ENCODE assay signal across 1 cellular context in genomic region chr9:97555164-97555563, GRCh38.
TF ChIP-seq lines count a peak whose summit lies in the region.

No MANE protein-coding gene starts in this region.

TF ChIP-seq in GM23338, 12 proteins besides CTCF, POLR2A, EP300 and RAD21 (continued from another document):
- TF ChIP-seq REST (IDR thresholded peaks at IDR 0.05; ENCODE audit: unreplicated experiment) = no peak
